In the genomic region with DNA sequence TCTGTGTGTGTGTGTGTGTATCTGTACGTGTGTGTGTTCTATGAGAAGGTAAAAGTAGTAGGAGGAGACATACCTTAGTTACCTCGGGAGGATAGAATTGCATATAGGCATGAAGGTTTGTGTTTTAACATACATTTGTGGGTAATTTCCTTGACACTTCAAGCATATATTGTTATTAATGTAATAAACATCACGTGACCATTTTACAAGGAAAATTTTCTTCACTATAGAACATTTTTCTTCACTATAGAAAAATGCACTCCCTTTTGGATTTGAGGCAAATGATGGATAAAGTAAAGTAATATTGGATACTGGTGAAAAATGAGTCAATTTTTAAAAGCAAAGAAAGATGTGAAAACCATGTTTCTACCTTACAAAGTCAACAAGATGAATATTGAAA, we compare ENCODE assay signal across 33 cellular contexts.
DNase-seq lines count a peak whose midpoint lies in the region; ATAC-seq, FAIRE-seq and TF ChIP-seq lines count a peak whose summit lies in the region.
"Had no signal": no experiment of that assay in that cellular context is flagged by ENCODE, and none has a peak within 500 bp of the region (broad histone marks: within the 10 kb centered on the region; RNA-seq: fewer than 3 reads in every experiment).

No MANE protein-coding gene starts in this region.

- TF ChIP-seq RAD21 in HepG2 (CRISPR knock-in tag; IDR thresholded peaks at IDR 0.05) (no peak), A549 (conservative IDR thresholded peaks at IDR 0.05 in 1 of 2, IDR thresholded peaks at IDR 0.05 in 1 of 2) (no peak), GM12878 (IDR thresholded peaks at IDR 0.05; ENCODE audit: insufficient read depth, low read depth, low read length) (no peak), K562 (CRISPR knock-in tag; conservative IDR thresholded peaks at IDR 0.05 in 1 of 2, IDR thresholded peaks at IDR 0.05 in 1 of 2) (no peak)

- CTCF ChIA-PET in HepG2 (lab: Yijun Ruan, JAX; ENCODE audit: low intra/inter-chr PET ratio, low total read pairs) (no interaction called here), A549 (lab: Yijun Ruan, JAX) (no interaction called here), GM12878 (lab: Yijun Ruan, JAX) (no interaction called here), K562 (lab: Yijun Ruan, JAX; ENCODE audit: low intra/inter-chr PET ratio) (no interaction called here)

- H3K4me1 ChIP-seq in HepG2 (ENCODE audit: insufficient read depth, low read length) (no peaks in the 10 kb centered on the region), right lobe of liver (no peaks in the 10 kb centered on the region), A549 (no peaks in the 10 kb centered on the region), GM12878 (ENCODE audit: control insufficient read depth, insufficient read depth, low read length) (no peaks in the 10 kb centered on the region), K562 (replicated peaks in 1 of 2; ENCODE audit: control insufficient read depth in 2 of 2, insufficient read depth in 2 of 2, low read length in 2 of 2) (no peaks in the 10 kb centered on the region)
- H3K4me1 ChIP-seq: BE2C; BLaER1; BLaER1 treated with 17β-estradiol and CSF1 and Interleukin-3, amounts not matched to agents 10 nM and 100 nM; Caco-2 had no signal

- TF ChIP-seq POLR2A in HepG2 (IDR thresholded peaks at IDR 0.05; ENCODE audit: insufficient read depth in 1 of 2, low read depth in 2 of 2, low read length in 2 of 2), result no peak
- no peak for TF ChIP-seq POLR2A in right lobe of liver (IDR thresholded peaks at IDR 0.05)
- no peak for TF ChIP-seq POLR2A in A549 (IDR thresholded peaks at IDR 0.05; ENCODE audit: low read length)
- TF ChIP-seq POLR2A in GM12878 (IDR thresholded peaks at IDR 0.05; ENCODE audit: low read depth, low read length), result no peak
- no peak for TF ChIP-seq POLR2A in K562 (conservative IDR thresholded peaks at IDR 0.05)

- H3K27me3 ChIP-seq in HepG2 (ENCODE audit: control insufficient read depth in 1 of 2, insufficient read depth in 2 of 2, low read length in 2 of 2), result no peaks in the 10 kb centered on the region
- H3K27me3 ChIP-seq in right lobe of liver, result no peaks in the 10 kb centered on the region
- H3K27me3 ChIP-seq in GM12878 (replicated peaks in 1 of 2; ENCODE audit: control insufficient read depth in 2 of 2, insufficient read depth in 2 of 2, low read length in 1 of 2), result no peaks in the 10 kb centered on the region
- H3K27me3 ChIP-seq in K562 (ENCODE audit: control insufficient read depth in 2 of 2, insufficient read depth in 2 of 2, low read length in 2 of 2), result no peaks in the 10 kb centered on the region
- H3K27me3 ChIP-seq: BE2C; BLaER1; BLaER1 treated with 17β-estradiol and CSF1 and Interleukin-3, amounts not matched to agents 10 nM and 100 nM had no signal

- FAIRE-seq in HepG2 (lab: Jason Lieb, UNC) (no peak), A549 (lab: Jason Lieb, UNC) (no peak), GM12878 (lab: Jason Lieb, UNC) (no peak), K562 (lab: Jason Lieb, UNC) (no peak)
- FAIRE-seq: A204.1, D721Med, G401.6 had no signal

- H3K9me3 ChIP-seq in HepG2 (ENCODE audit: low read length), result peaks cover 10% of the 10 kb centered on the region; the same call in 1 of the 2 replicates
- H3K9me3 ChIP-seq in right lobe of liver, result no peaks in the 10 kb centered on the region
- H3K9me3 ChIP-seq in A549, result no peaks in the 10 kb centered on the region; the same call in 2 of the 3 replicates
- H3K9me3 ChIP-seq in GM12878 (replicated peaks; ENCODE audit: control insufficient read depth, insufficient read depth, low read length), result no peaks in the 10 kb centered on the region
- no peaks in the 10 kb centered on the region for H3K9me3 ChIP-seq in K562 (replicated peaks; ENCODE audit: control insufficient read depth, insufficient read depth, low read depth, low read length)
- H3K9me3 ChIP-seq: BE2C, BLaER1 had no signal

- TF ChIP-seq CTCF in HepG2 (CRISPR knock-in tag; IDR thresholded peaks at IDR 0.05), result no peak
- TF ChIP-seq CTCF in right lobe of liver (IDR thresholded peaks at IDR 0.05), result no peak
- no peak for TF ChIP-seq CTCF in A549 (IDR thresholded peaks at IDR 0.05)
- TF ChIP-seq CTCF in GM12878 (IDR thresholded peaks at IDR 0.05 in 2 of 3, conservative IDR thresholded peaks at IDR 0.05 in 1 of 3; ENCODE audit: control insufficient read depth in 2 of 3, extremely low read depth in 1 of 3, insufficient read depth in 1 of 3, low read depth in 3 of 3, low read length in 3 of 3), result no peak
- TF ChIP-seq CTCF in K562 (IDR thresholded peaks at IDR 0.05 in 2 of 3, conservative IDR thresholded peaks at IDR 0.05 in 1 of 3; ENCODE audit: insufficient read depth in 2 of 3, low read depth in 1 of 3, low read length in 3 of 3), result no peak

- SMC1A ChIA-PET in GM12878 (lab: Charles Lee; ENCODE audit: uncharacterized antibody, unreplicated experiment), result no interaction called here

- WGBS in HepG2 (ENCODE audit: low lambda C conversion rate), result 27% methylated on average over 3 of the region's 3 CpGs
- 53% methylated on average over 3 of the region's 3 CpGs for WGBS in right lobe of liver (ENCODE audit: insufficient coverage, low coverage, low lambda C conversion rate, missing lambda C conversion rate)
- 12% methylated on average over 3 of the region's 3 CpGs for WGBS in A549 (ENCODE audit: missing lambda C conversion rate)
- 15% methylated on average over 3 of the region's 3 CpGs for whole genome bisulfite sequencing in GM12878 (ENCODE audit: insufficient coverage, insufficient replicate concordance, low lambda C conversion rate, missing lambda C conversion rate)
- WGBS in K562 (ENCODE audit: insufficient coverage, low coverage, missing lambda C conversion rate), result 0% methylated on average over 3 of the region's 3 CpGs

- no peak for TF ChIP-seq EP300 in HepG2 (IDR thresholded peaks at IDR 0.05; ENCODE audit: low read depth in 2 of 2, low read length in 2 of 2)
- no peak for TF ChIP-seq EP300 in HepG2 (CRISPR knock-in tag; IDR thresholded peaks at IDR 0.05; ENCODE audit: borderline replicate concordance)
- no peak for TF ChIP-seq EP300 in A549 (IDR thresholded peaks at IDR 0.05)
- no peak for TF ChIP-seq EP300 in GM12878 (IDR thresholded peaks at IDR 0.05; ENCODE audit: borderline replicate concordance in 1 of 2, control insufficient read depth in 1 of 2, low read depth in 2 of 2, low read length in 2 of 2)
- TF ChIP-seq EP300 in K562 (IDR thresholded peaks at IDR 0.05; ENCODE audit: low read length), result no peak

- DNase-seq in HepG2 (ENCODE audit: low spot score) (no peak), right lobe of liver (no peak), A549 (ENCODE audit: low read depth in 1 of 2, low spot score in 1 of 2) (no peak), GM12878 (ENCODE audit: low read depth, low spot score) (no peak), K562 (ENCODE audit: extremely low read depth in 1 of 4, low spot score in 3 of 4) (no peak), 8988T (no peak), DMS53 (lab: John Stamatoyannopoulos, UW) (no peak), Kasumi-1 (lab: John Stamatoyannopoulos, UW) (no peak)
- DNase-seq: ACHN; AML-193; BE2C; C1 segment of cervical spinal cord; Caco-2; Calu3; CD4-positive, alpha-beta memory T cell; CD4-positive, alpha-beta T cell; CD4-positive, CD25-positive, alpha-beta regulatory T cell; CD8-positive, alpha-beta memory T cell; CD8-positive, alpha-beta T cell; COR-L47; DMS 273 treated with DMSO at 0.1 percent for 48 hours; DMS153; DMS79; DMS79 treated with DMSO at 0.1 percent for 48 hours; DND-41; EL had no signal

- H3K79me2 ChIP-seq in HepG2 (ENCODE audit: insufficient read depth, low read length) (no peaks in the 10 kb centered on the region), GM12878 (ENCODE audit: control insufficient read depth, insufficient read depth, low read length) (no peaks in the 10 kb centered on the region), K562 (ENCODE audit: control insufficient read depth, insufficient read depth, low read length) (no peaks in the 10 kb centered on the region)

- H3K4me3 ChIP-seq in HepG2 (replicated peaks in 1 of 3; ENCODE audit: insufficient read depth in 1 of 3, low read depth in 2 of 3, low read length in 3 of 3) (no peak overlapping the region), right lobe of liver (no peak overlapping the region), A549 (no peak overlapping the region), GM12878 (no peak overlapping the region), K562 (no peak overlapping the region)
- H3K4me3 ChIP-seq: BLaER1; BLaER1 treated with 17β-estradiol and CSF1 and Interleukin-3, amounts not matched to agents 10 nM and 100 nM had no signal

- no peak overlapping the region for H3K27ac ChIP-seq in HepG2 (ENCODE audit: extremely low read length, insufficient read depth, low read length)
- H3K27ac ChIP-seq in right lobe of liver, result no peak overlapping the region
- no peak overlapping the region for H3K27ac ChIP-seq in A549
- no peak overlapping the region for H3K27ac ChIP-seq in GM12878 (ENCODE audit: control insufficient read depth, insufficient read depth)
- no peak overlapping the region for H3K27ac ChIP-seq in K562 (ENCODE audit: extremely low read depth, low read depth, low read length)
- H3K27ac ChIP-seq: 22Rv1; BLaER1; BLaER1 treated with 17β-estradiol and CSF1 and Interleukin-3, amounts not matched to agents 10 nM and 100 nM; C4-2B had no signal

- H3K9me1 ChIP-seq in K562 (ENCODE audit: control insufficient read depth, insufficient read depth, low read length), result no peaks in the 10 kb centered on the region

- POLR2A ChIA-PET in HepG2 (lab: Yijun Ruan, JAX) (no interaction called here), A549 (lab: Yijun Ruan, JAX) (no interaction called here), GM12878 (lab: Charles Lee) (no interaction called here), K562 (lab: Yijun Ruan, JAX) (no interaction called here)

- RAD21 ChIA-PET in GM12878 (lab: Charles Lee; ENCODE audit: unreplicated experiment), result no interaction called here

- ATAC-seq in HepG2 (no peak), right lobe of liver (no peak), A549 (no peak), GM12878 (no peak), K562 (no peak)
- ATAC-seq: CD8-positive, alpha-beta T cell had no signal

- intact Hi-C loops in HepG2 (cut with micrococcal nuclease; ENCODE audit: unreplicated experiment), result no loop called here
- intact Hi-C loops in right lobe of liver (cut with DNase I), result no loop called here
- intact Hi-C loops in GM12878 (cut with micrococcal nuclease; ENCODE audit: unreplicated experiment), result no loop called here
- intact Hi-C loops in K562 (cut with micrococcal nuclease), result no loop called here

- no peak overlapping the region for H3K9ac ChIP-seq in HepG2 (ENCODE audit: insufficient read depth, low read depth, low read length)
- H3K9ac ChIP-seq in GM12878 (ENCODE audit: control insufficient read depth, insufficient read depth, low read length), result no peak overlapping the region
- H3K9ac ChIP-seq in K562 (ENCODE audit: insufficient read depth in 1 of 2, low read depth in 2 of 2, low read length in 2 of 2), result no peak overlapping the region
- H3K9ac ChIP-seq: BLaER1; BLaER1 treated with 17β-estradiol and CSF1 and Interleukin-3, amounts not matched to agents 10 nM and 100 nM had no signal

- H2AFZ ChIP-seq in HepG2 (ENCODE audit: low read length) (no peak overlapping the region), GM12878 (ENCODE audit: control insufficient read depth, low read depth, low read length) (no peak overlapping the region), K562 (ENCODE audit: low read depth, low read length) (no peak overlapping the region)

- H3K36me3 ChIP-seq in HepG2 (replicated peaks in 1 of 2; ENCODE audit: control insufficient read depth in 1 of 2, insufficient read depth in 2 of 2, low read length in 2 of 2), result no peaks in the 10 kb centered on the region
- H3K36me3 ChIP-seq in right lobe of liver, result no peaks in the 10 kb centered on the region
- H3K36me3 ChIP-seq in GM12878 (ENCODE audit: control insufficient read depth in 2 of 2, insufficient read depth in 2 of 2, low read length in 1 of 2), result no peaks in the 10 kb centered on the region
- no peaks in the 10 kb centered on the region for H3K36me3 ChIP-seq in K562 (ENCODE audit: control insufficient read depth, insufficient read depth, low read length)
- H3K36me3 ChIP-seq: BE2C; BLaER1; BLaER1 treated with 17β-estradiol and CSF1 and Interleukin-3, amounts not matched to agents 10 nM and 100 nM had no signal

- no peak overlapping the region for H3K4me2 ChIP-seq in HepG2 (ENCODE audit: low read depth, low read length)
- no peak overlapping the region for H3K4me2 ChIP-seq in A549
- H3K4me2 ChIP-seq in GM12878 (ENCODE audit: control insufficient read depth, insufficient read depth), result no peak overlapping the region
- no peak overlapping the region for H3K4me2 ChIP-seq in K562 (ENCODE audit: insufficient read depth, low read length)
- H3K4me2 ChIP-seq: BLaER1; BLaER1 treated with 17β-estradiol and CSF1 and Interleukin-3, amounts not matched to agents 10 nM and 100 nM had no signal

- H4K20me1 ChIP-seq in HepG2 (ENCODE audit: insufficient read depth, low read length) (no peaks in the 10 kb centered on the region), GM12878 (ENCODE audit: control insufficient read depth, insufficient read depth) (no peaks in the 10 kb centered on the region), K562 (replicated peaks; ENCODE audit: control insufficient read depth, insufficient read depth, low read length) (no peaks in the 10 kb centered on the region)
- H4K20me1 ChIP-seq: BLaER1; BLaER1 treated with 17β-estradiol and CSF1 and Interleukin-3, amounts not matched to agents 10 nM and 100 nM had no signal

- in situ Hi-C loops in HepG2 (cut with HindIII; ENCODE audit: extremely low pct_ligation_motif_present, low pct_unique_long_range_greater_than_20kb) (no loop called here), GM12878 (cut with MboI) (no loop called here), K562 (cut with MboI) (no loop called here)

- BruUV-seq in HepG2 (replicated peaks; lab: Mats Ljungman, UMichigan), result no TSS peak
- BruUV-seq in GM12878 (replicated peaks; lab: Mats Ljungman, UMichigan), result no TSS peak
- BruUV-seq in K562 (replicated peaks; lab: Mats Ljungman, UMichigan), result no TSS peak
